Comparison of ENCODE assay signal across 16 cellular contexts in the genomic region with DNA sequence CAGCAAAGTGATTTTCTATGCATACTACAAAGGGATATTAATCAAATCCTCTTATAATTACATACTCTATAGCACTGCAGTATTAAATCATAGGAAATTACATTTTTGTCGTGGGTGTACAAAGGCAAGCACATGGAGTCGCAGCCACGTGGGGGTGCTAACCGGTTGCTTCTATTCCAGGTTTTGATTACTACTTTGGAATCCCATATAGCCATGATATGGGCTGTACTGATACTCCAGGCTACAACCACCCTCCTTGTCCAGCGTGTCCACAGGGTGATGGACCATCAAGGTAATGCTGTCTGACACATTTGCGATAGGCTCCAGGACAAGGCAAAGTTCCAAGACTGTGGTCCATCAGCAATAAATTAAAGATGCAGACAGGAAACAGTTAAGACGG.
DNase-seq lines count a peak whose midpoint lies in the region; ATAC-seq and TF ChIP-seq lines count a peak whose summit lies in the region.
"Had no signal": no experiment of that assay in that cellular context is flagged by ENCODE, and none has a peak within 500 bp of the region (broad histone marks: within the 10 kb centered on the region; RNA-seq: fewer than 3 reads in every experiment).

No MANE protein-coding gene starts in this region.

- BruUV-seq in PC-9 (replicated peaks; lab: Mats Ljungman, UMichigan): no TSS peak

- H3K79me2 ChIP-seq in PC-9 (ENCODE audit: low read depth): no peaks in the 10 kb centered on the region

- H3K36me3 ChIP-seq in adipocyte (ENCODE audit: control insufficient read depth, insufficient read depth, low read length, severe bottlenecking) (no peaks in the 10 kb centered on the region), heart right ventricle (no peaks in the 10 kb centered on the region), PC-9 (ENCODE audit: low read depth) (no peaks in the 10 kb centered on the region)
- H3K36me3 ChIP-seq: pancreas had no signal

- 65 to 69% methylated on average over 7 of the region's 7 CpGs for WGBS in heart right ventricle, 2 donors

- H3K4me1 ChIP-seq in adipocyte (ENCODE audit: control insufficient read depth, insufficient read depth, low read length) (peaks cover 9% of the 10 kb centered on the region), heart right ventricle (peaks cover 0 to 76% (median 0%) of the 10 kb centered on the region in 9 donors), PC-9 (replicated peaks; ENCODE audit: insufficient read depth) (peaks cover 41% of the 10 kb centered on the region)
- H3K4me1 ChIP-seq: pancreas had no signal

- no peaks in the 10 kb centered on the region for H3K27me3 Mint-ChIP-seq in stimulated activated memory B cell treated with anti-CD40 and anti-IgM and Interleukin-4, amounts not matched to agents 10 μg/mL and 1 μg/mL and 100 μg/mL, for 72 hours

- H3K27ac Mint-ChIP-seq in stimulated activated memory B cell treated with anti-CD40 and anti-IgM and Interleukin-4, amounts not matched to agents 10 μg/mL and 1 μg/mL and 100 μg/mL, for 72 hours: no peak overlapping the region
- H3K27ac Mint-ChIP-seq: endodermal cell; stimulated activated naive B cell treated with anti-CD40 and anti-IgM and Interleukin-4, amounts not matched to agents 10 μg/mL and 1 μg/mL and 100 μg/mL, for 72 hours had no signal

- no peak overlapping the region for H3K27ac ChIP-seq in heart right ventricle
- no peak overlapping the region for H3K27ac ChIP-seq in PC-9
- H3K27ac ChIP-seq: C4-2B, pancreas had no signal

- CTCF ChIA-PET in AG04449 (lab: Yijun Ruan, JAX) (interaction anchor here (1.0 to 3.4 kb wide), 2 partner anchors 48 to 87 kb away, joined by 6 to 25 read pairs; no protein-coding TSS in a partner anchor), PC-9 (lab: Charles Lee) (no interaction called here)

- intact Hi-C loops in heart right ventricle (cut with DNase I) (loop anchor here in 2 of 10 donors (5.0 to 10.0 kb wide), 3 partner anchors 46 to 83 kb away; no protein-coding TSS in a partner anchor), PC-9 (cut with micrococcal nuclease; ENCODE audit: unreplicated experiment) (loop anchor here (10.0 kb wide), 1 partner anchor 57 kb away; the partner anchor contains the start of genes ARSG and SLC16A6)

- H3K4me3 Mint-ChIP-seq in stimulated activated memory B cell treated with anti-CD40 and anti-IgM and Interleukin-4, amounts not matched to agents 10 μg/mL and 1 μg/mL and 100 μg/mL, for 72 hours: no peak overlapping the region
- H3K4me3 Mint-ChIP-seq: endodermal cell; stimulated activated naive B cell treated with anti-CD40 and anti-IgM and Interleukin-4, amounts not matched to agents 10 μg/mL and 1 μg/mL and 100 μg/mL, for 72 hours had no signal

- peaks cover 8% of the 10 kb centered on the region for H3K4me1 Mint-ChIP-seq in stimulated activated memory B cell treated with anti-CD40 and anti-IgM and Interleukin-4, amounts not matched to agents 10 μg/mL and 1 μg/mL and 100 μg/mL, for 72 hours

- no peaks in the 10 kb centered on the region for H3K9me3 Mint-ChIP-seq in stimulated activated memory B cell treated with anti-CD40 and anti-IgM and Interleukin-4, amounts not matched to agents 10 μg/mL and 1 μg/mL and 100 μg/mL, for 72 hours
- H3K9me3 Mint-ChIP-seq: endodermal cell; stimulated activated naive B cell treated with anti-CD40 and anti-IgM and Interleukin-4, amounts not matched to agents 10 μg/mL and 1 μg/mL and 100 μg/mL, for 72 hours had no signal

- H2AFZ ChIP-seq in PC-9: no peak overlapping the region

- DNase-seq in AG04449 (ENCODE audit: low read depth, low spot score): no peak
- DNase-seq in G401 (ENCODE audit: low spot score): peak; percentile 42
- DNase-seq in adipocyte (ENCODE audit: low read depth): peak; percentile 21
- DNase-seq in heart right ventricle: peak in 1 of 2 donors; percentile 24
- no peak for DNase-seq in NCI-H1417 treated with DMSO at 0.1 percent for 48 hours (lab: John Stamatoyannopoulos, UW)
- DNase-seq in PC-9: no peak
- DNase-seq: endodermal cell; mesendoderm; MV-4-11; NCI-H446; pancreas; stimulated activated CD4-positive, alpha-beta T cell treated with anti-CD3 and anti-CD28 coated beads, Interleukin-2, amount 100 ng/mL, for 24 hours; stimulated activated naive B cell treated with anti-CD40 and anti-IgM and Interleukin-4, amounts not matched to agents 10 μg/mL and 1 μg/mL and 100 μg/mL, for 72 hours had no signal

- in situ Hi-C loops in G401 (cut with HindIII; ENCODE audit: low sequenced_read_pairs): no loop called here

- TF ChIP-seq CTCF in AG04449 (IDR thresholded peaks at IDR 0.05; ENCODE audit: insufficient read depth, low read length, missing control alignments) (peak; percentile 28), heart right ventricle (IDR thresholded peaks at IDR 0.05) (peak in 7 of 9 donors; percentile 16 to 58 (median 38)), PC-9 (conservative IDR thresholded peaks at IDR 0.05) (no peak)

- H3K4me3 ChIP-seq in AG04449 (ENCODE audit: low read depth, low read length) (no peak overlapping the region), adipocyte (ENCODE audit: low read length) (no peak overlapping the region), heart right ventricle (no peak overlapping the region), PC-9 (no peak overlapping the region)
- H3K4me3 ChIP-seq: pancreas had no signal

- H3F3A ChIP-seq in PC-9 (ENCODE audit: insufficient read depth, low read depth): peaks cover 37% of the 10 kb centered on the region

- peaks cover 5% of the 10 kb centered on the region for H3K36me3 Mint-ChIP-seq in stimulated activated memory B cell treated with anti-CD40 and anti-IgM and Interleukin-4, amounts not matched to agents 10 μg/mL and 1 μg/mL and 100 μg/mL, for 72 hours

- H4K20me1 ChIP-seq in PC-9 (ENCODE audit: insufficient read depth): no peaks in the 10 kb centered on the region

- H3K9me3 ChIP-seq in adipocyte (ENCODE audit: control insufficient read depth, low read length): no peaks in the 10 kb centered on the region
- no peaks in the 10 kb centered on the region for H3K9me3 ChIP-seq in heart right ventricle
- H3K9me3 ChIP-seq in PC-9 (ENCODE audit: insufficient read depth, low read depth): no peaks in the 10 kb centered on the region
- H3K9me3 ChIP-seq: pancreas had no signal

- no peak overlapping the region for H3K4me2 ChIP-seq in PC-9

- H3K9ac ChIP-seq in adipocyte (ENCODE audit: low read length): no peak overlapping the region

- H3K27me3 ChIP-seq in adipocyte (replicated peaks; ENCODE audit: control insufficient read depth, insufficient read depth, low read length) (no peaks in the 10 kb centered on the region), heart right ventricle (no peaks in the 10 kb centered on the region), PC-9 (ENCODE audit: insufficient read depth, low read depth) (no peaks in the 10 kb centered on the region)
- H3K27me3 ChIP-seq: pancreas had no signal

- no peaks in the 10 kb centered on the region for H3K9me2 ChIP-seq in PC-9 (ENCODE audit: insufficient read depth)

- POLR2A ChIA-PET in AG04449 (lab: Yijun Ruan, JAX): no interaction called here
- POLR2A ChIA-PET in PC-9 (lab: Charles Lee; ENCODE audit: unreplicated experiment): no interaction called here

- ATAC-seq in heart right ventricle: peak in 3 of 8 donors; percentile 34 to 63 (median 42)
- no peak for ATAC-seq in HG03432 (IDR thresholded peaks at IDR 0.05; ENCODE audit: unreplicated experiment)
- ATAC-seq in stimulated activated memory B cell treated with anti-CD40 and anti-IgM and Interleukin-4, amounts not matched to agents 10 μg/mL and 1 μg/mL and 100 μg/mL, for 72 hours: no peak
- ATAC-seq: pancreas; stimulated activated naive B cell treated with anti-CD40 and anti-IgM and Interleukin-4, amounts not matched to agents 10 μg/mL and 1 μg/mL and 100 μg/mL, for 72 hours had no signal

Comparison
In these comparisons a context has a peak if more than half of its experiments do, and no peak if none do; other contexts are left out.
1. DNase-seq: peak in G401 (single experiment) and adipocyte (single experiment); none in AG04449 (single experiment), NCI-H1417 treated with DMSO at 0.1 percent for 48 hours (single experiment) and PC-9 (0 of 2).